ENCODE assay signal across 20 cellular contexts in genomic region chr9:76417394-76417793, GRCh38. TPM values are rescaled to one million over a fixed set of nuclear protein-coding genes. Genes with fewer than 3 reads are reported as not detected.
DNase-seq lines count a peak whose midpoint lies in the region; ATAC-seq and TF ChIP-seq lines count a peak whose summit lies in the region.
"Had no signal": no experiment of that assay in that cellular context is flagged by ENCODE, and none has a peak within 500 bp of the region (broad histone marks: within the 10 kb centered on the region; RNA-seq: fewer than 3 reads in every experiment).

No MANE protein-coding gene starts in this region.

- 0% methylated on average over 1 of the region's 1 CpG; no CpG with 5 or more reads in 1 of the 2 experiments for WGBS in endodermal cell (ENCODE audit: insufficient coverage in 1 of 2, insufficient read length in 1 of 2), 2 experiments
- WGBS in mesendoderm (ENCODE audit: extremely low coverage, insufficient coverage, low lambda C conversion rate): no CpG with 5 or more reads among the region's 1 CpG

- H2BK120ac ChIP-seq in mesendoderm (ENCODE audit: low read depth, low read length): peak overlapping the region; percentile 69

- H2BK5ac ChIP-seq in mesendoderm (ENCODE audit: low read length): no peak overlapping the region

- H3K4ac ChIP-seq in mesendoderm (ENCODE audit: low read depth, low read length): no peak overlapping the region

- H3K4me2 ChIP-seq in mesendoderm (ENCODE audit: low read length): no peak overlapping the region

- no peak for TF ChIP-seq CTCF in endodermal cell (conservative IDR thresholded peaks at IDR 0.05)

- no peaks in the 10 kb centered on the region for H3K79me1 ChIP-seq in mesendoderm (ENCODE audit: low read length)

- H3K9ac ChIP-seq in HUES6 (ENCODE audit: low read length) (no peak overlapping the region), endodermal cell (ENCODE audit: extremely low read depth, low read length, poor library complexity, severe bottlenecking) (no peak overlapping the region), mesendoderm (ENCODE audit: low read length) (no peak overlapping the region)

- DNase-seq in ELF-1 (ENCODE audit: low read depth, low spot score) (peak; percentile 34), endodermal cell (peak; percentile 56), mesendoderm (no peak), hypothalamus (lab: John Stamatoyannopoulos, UW) (no peak)
- DNase-seq: Calu3, DMS79 treated with DMSO at 0.1 percent for 48 hours, GOT3, KBM-7, MV-4-11, NCI-H1105, NCI-H1436 treated with DMSO at 0.1 percent for 48 hours, NCI-H187 treated with DMSO at 0.1 percent for 48 hours, NCI-H2107, NCI-H526, Right ventricle myocardium superior, RPMI8226 had no signal

- H3K4me1 Mint-ChIP-seq in endodermal cell: peaks cover 8% of the 10 kb centered on the region

- H3K27me3 ChIP-seq in HUES6 (ENCODE audit: control insufficient read depth, insufficient read depth, low read length): no peaks in the 10 kb centered on the region
- H3K27me3 ChIP-seq in endodermal cell (ENCODE audit: control insufficient read depth, insufficient read depth, low read length, poor library complexity, severe bottlenecking): no peaks in the 10 kb centered on the region
- H3K27me3 ChIP-seq in mesendoderm (ENCODE audit: insufficient read depth, low read length, poor library complexity): no peaks in the 10 kb centered on the region
- H3K27me3 ChIP-seq: SJSA1 had no signal

- ATAC-seq in GM18907 (IDR thresholded peaks at IDR 0.05; ENCODE audit: unreplicated experiment): no peak
- ATAC-seq in GM18511 (IDR thresholded peaks at IDR 0.05; ENCODE audit: unreplicated experiment): no peak

- H2BK15ac ChIP-seq in mesendoderm (replicated peaks; ENCODE audit: low read depth): no peak overlapping the region

- H3K4me1 ChIP-seq in HUES6 (ENCODE audit: control insufficient read depth, insufficient read depth, low read length) (peaks cover 8% of the 10 kb centered on the region), endodermal cell (ENCODE audit: control insufficient read depth, insufficient read depth, low read length) (no peaks in the 10 kb centered on the region), mesendoderm (ENCODE audit: control insufficient read depth, low read depth, low read length) (no peaks in the 10 kb centered on the region)

- H3K4me3 ChIP-seq in HUES6 (ENCODE audit: low read depth, low read length) (no peak overlapping the region), endodermal cell (ENCODE audit: low read length) (no peak overlapping the region), mesendoderm (ENCODE audit: low read length) (no peak overlapping the region)
- H3K4me3 ChIP-seq: SJSA1 had no signal

- H2AK5ac ChIP-seq in mesendoderm (ENCODE audit: low read length): no peak overlapping the region

- H3K27ac ChIP-seq in HUES6 (ENCODE audit: low read depth, low read length) (peak overlapping the region; percentile 43; the same call in 1 of the 2 replicates), endodermal cell (ENCODE audit: low read depth, low read length) (no peak overlapping the region), mesendoderm (ENCODE audit: low read depth, low read length) (no peak overlapping the region)
- H3K27ac ChIP-seq: SJSA1 had no signal

- H3K9me3 Mint-ChIP-seq in endodermal cell: peaks cover 2% of the 10 kb centered on the region

- H3K18ac ChIP-seq in mesendoderm (ENCODE audit: low read length): no peak overlapping the region

- H3K36me3 ChIP-seq in HUES6 (ENCODE audit: control insufficient read depth, insufficient read depth, low read length) (no peaks in the 10 kb centered on the region), endodermal cell (ENCODE audit: control insufficient read depth, insufficient read depth, low read length) (no peaks in the 10 kb centered on the region), mesendoderm (ENCODE audit: control insufficient read depth, insufficient read depth, low read length) (no peaks in the 10 kb centered on the region)
- H3K36me3 ChIP-seq: SJSA1 had no signal

- H4K5ac ChIP-seq in mesendoderm (ENCODE audit: low read length): no peak overlapping the region

- H3K56ac ChIP-seq in mesendoderm (ENCODE audit: low read length): no peak overlapping the region

- H3K9me3 ChIP-seq in HUES6 (ENCODE audit: control insufficient read depth, insufficient read depth, low read depth, low read length): peaks cover 6% of the 10 kb centered on the region; the same call in 1 of the 2 replicates
- H3K9me3 ChIP-seq in endodermal cell (ENCODE audit: control insufficient read depth, low read length): peaks cover 11% of the 10 kb centered on the region
- H3K9me3 ChIP-seq: SJSA1 had no signal

- H3K27me3 Mint-ChIP-seq in endodermal cell (ENCODE audit: insufficient read depth): no peaks in the 10 kb centered on the region

- H3K27ac Mint-ChIP-seq in endodermal cell: no peak overlapping the region

- no peaks in the 10 kb centered on the region for H3K36me3 Mint-ChIP-seq in endodermal cell (ENCODE audit: low read depth)

- no peak overlapping the region for H3K4me3 Mint-ChIP-seq in endodermal cell

- H4K8ac ChIP-seq in mesendoderm (ENCODE audit: low read depth, low read length): no peak overlapping the region

- no peaks in the 10 kb centered on the region for H3K79me2 ChIP-seq in mesendoderm (ENCODE audit: control insufficient read depth, insufficient read depth, low read length)

- no peak overlapping the region for H3K23ac ChIP-seq in mesendoderm (ENCODE audit: low read length)

RNA-seq across cellular contexts. Expression of gene RFK, which starts 23.2 kb away (rescaled TPM):
- 10 to 100 TPM; 16.5 to 17.4 TPM for total RNA-seq in endodermal cell
- polyA plus RNA-seq in endodermal cell (2013, experiment 1 of 2): 22.9 TPM
- 21.8 TPM for polyA plus RNA-seq in endodermal cell (2013, experiment 2 of 2)
- 22.3 TPM for polyA plus RNA-seq in mesendoderm (2013, experiment 1 of 2)
- polyA plus RNA-seq in mesendoderm (2013, experiment 2 of 2): 22.7 TPM

RNA-seq across cellular contexts. Expression of gene GCNT1, which starts 41.6 kb away (rescaled TPM):
- total RNA-seq in endodermal cell: 10 to 100 TPM; 70.6 to 76.1 TPM
- 22.7 TPM for polyA plus RNA-seq in endodermal cell (2013, experiment 1 of 2)
- 22.9 TPM for polyA plus RNA-seq in endodermal cell (2013, experiment 2 of 2)
- 53.3 TPM for polyA plus RNA-seq in mesendoderm (2013, experiment 1 of 2)
- 49.0 TPM for polyA plus RNA-seq in mesendoderm (2013, experiment 2 of 2)

Comparison
In these comparisons a context has a peak if more than half of its experiments do, and no peak if none do; other contexts are left out.
1. DNase-seq: peak in ELF-1 (single experiment) and endodermal cell (single experiment); none in mesendoderm (single experiment) and hypothalamus (0 of 51).